18 cellular contexts compared by ENCODE assay signal in genomic region chr10:117884592-117884991, GRCh38.
"Had no signal": no experiment of that assay in that cellular context is flagged by ENCODE, and none has a peak within 500 bp of the region (broad histone marks: within the 10 kb centered on the region; RNA-seq: fewer than 3 reads in every experiment).

No MANE protein-coding gene starts in this region.

- H3K4me1 ChIP-seq: left lung, pancreas, right atrium auricular region, stomach, thyroid gland, vagina had no signal

- ATAC-seq: left cardiac atrium; left lung; naive thymus-derived CD8-positive, alpha-beta T cell; pancreas; sciatic nerve; stimulated activated effector memory CD8-positive, alpha-beta T cell treated with anti-CD3 and anti-CD28 coated beads, Interleukin-12 subunit alpha, Interleukin-12 subunit beta, amount 100 ng/mL, for 72 hours had no signal

- H3K4me1 Mint-ChIP-seq: naive thymus-derived CD8-positive, alpha-beta T cell; stimulated activated effector memory CD8-positive, alpha-beta T cell treated with anti-CD3 and anti-CD28 coated beads, Interleukin-12 subunit alpha, Interleukin-12 subunit beta, amount 100 ng/mL, for 72 hours had no signal

- H3K27ac ChIP-seq: coronary artery, left lung, pancreas, right atrium auricular region, stomach, thyroid gland, vagina had no signal

- H3K36me3 Mint-ChIP-seq: naive thymus-derived CD8-positive, alpha-beta T cell; stimulated activated effector memory CD8-positive, alpha-beta T cell treated with anti-CD3 and anti-CD28 coated beads, Interleukin-12 subunit alpha, Interleukin-12 subunit beta, amount 100 ng/mL, for 72 hours had no signal

- H3K36me3 ChIP-seq: left lung, pancreas, right atrium auricular region, stomach, thyroid gland, vagina had no signal

- H3K4me3 Mint-ChIP-seq: naive thymus-derived CD8-positive, alpha-beta T cell; stimulated activated effector memory CD8-positive, alpha-beta T cell treated with anti-CD3 and anti-CD28 coated beads, Interleukin-12 subunit alpha, Interleukin-12 subunit beta, amount 100 ng/mL, for 72 hours had no signal

- H3K4me3 ChIP-seq: coronary artery, left lung, pancreas, right atrium auricular region, stomach, thyroid gland, vagina had no signal

- H3K27ac Mint-ChIP-seq: nephron progenitor cell; stimulated activated effector memory CD8-positive, alpha-beta T cell treated with anti-CD3 and anti-CD28 coated beads, Interleukin-12 subunit alpha, Interleukin-12 subunit beta, amount 100 ng/mL, for 72 hours had no signal

- DNase-seq: dermis blood vessel endothelial cell; effector memory CD4-positive, alpha-beta T cell; head of caudate nucleus; left cardiac atrium; left lung; naive thymus-derived CD8-positive, alpha-beta T cell; nephron progenitor cell; pancreas; stimulated activated CD4-positive, alpha-beta T cell treated with anti-CD3 and anti-CD28 coated beads, Interleukin-4, amount 100 ng/mL, for 24 hours; stimulated activated naive CD4-positive, alpha-beta T cell treated with Interleukin-2 at 50 U/mL for 16 hours; stomach; thyroid gland; trophoblast cell had no signal

- H3K9me3 ChIP-seq: left lung, pancreas, right atrium auricular region, stomach, thyroid gland, vagina had no signal

- H3K27me3 ChIP-seq: pancreas, right atrium auricular region, thyroid gland, vagina had no signal

- H3K9me3 Mint-ChIP-seq: nephron progenitor cell; stimulated activated effector memory CD8-positive, alpha-beta T cell treated with anti-CD3 and anti-CD28 coated beads, Interleukin-12 subunit alpha, Interleukin-12 subunit beta, amount 100 ng/mL, for 72 hours had no signal
